Comparison of ENCODE assay signal across 1 cellular context in genomic region chr4:185117300-185117934, GRCh38.
A peak's percentile ranks its signal among the peaks of the same experiment; 100 is the strongest.
TF ChIP-seq lines count a peak whose summit lies in the region.

No MANE protein-coding gene starts in this region.

TF ChIP-seq in K562, 482 proteins besides CTCF, POLR2A, EP300 and RAD21 (continued from another document and continues in another):
- TF ChIP-seq, protein P1, sequence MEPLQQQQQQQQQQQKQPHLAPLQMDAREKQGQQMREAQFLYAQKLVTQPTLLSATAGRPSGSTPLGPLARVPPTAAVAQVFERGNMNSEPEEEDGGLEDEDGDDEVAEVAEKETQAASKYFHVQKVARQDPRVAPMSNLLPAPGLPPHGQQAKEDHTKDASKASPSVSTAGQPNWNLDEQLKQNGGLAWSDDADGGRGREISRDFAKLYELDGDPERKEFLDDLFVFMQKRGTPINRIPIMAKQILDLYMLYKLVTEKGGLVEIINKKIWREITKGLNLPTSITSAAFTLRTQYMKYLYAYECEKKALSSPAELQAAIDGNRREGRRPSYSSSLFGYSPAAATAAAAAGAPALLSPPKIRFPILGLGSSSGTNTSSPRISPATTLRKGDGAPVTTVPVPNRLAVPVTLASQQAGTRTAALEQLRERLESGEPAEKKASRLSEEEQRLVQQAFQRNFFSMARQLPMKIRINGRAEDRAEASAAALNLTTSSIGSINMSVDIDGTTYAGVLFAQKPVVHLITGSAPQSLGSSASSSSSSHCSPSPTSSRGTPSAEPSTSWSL (CRISPR knock-in tag; IDR thresholded peaks at IDR 0.05; ENCODE audit: borderline replicate concordance), result no peak
- no peak for TF ChIP-seq POLR2G (IDR thresholded peaks at IDR 0.05; ENCODE audit: low read depth, low read length)
- TF ChIP-seq PTRF (tag; IDR thresholded peaks at IDR 0.05), result no peak
- no peak for TF ChIP-seq ASH1L (IDR thresholded peaks at IDR 0.05; ENCODE audit: borderline replicate concordance, low read depth, partially characterized antibody)
- no peak for TF ChIP-seq ILK (tag; IDR thresholded peaks at IDR 0.05; ENCODE audit: borderline replicate concordance, low read depth)
- no peak for TF ChIP-seq HNRNPK (IDR thresholded peaks at IDR 0.05; ENCODE audit: low read depth, low read length, poor library complexity, severe bottlenecking)
- TF ChIP-seq, protein P2, sequence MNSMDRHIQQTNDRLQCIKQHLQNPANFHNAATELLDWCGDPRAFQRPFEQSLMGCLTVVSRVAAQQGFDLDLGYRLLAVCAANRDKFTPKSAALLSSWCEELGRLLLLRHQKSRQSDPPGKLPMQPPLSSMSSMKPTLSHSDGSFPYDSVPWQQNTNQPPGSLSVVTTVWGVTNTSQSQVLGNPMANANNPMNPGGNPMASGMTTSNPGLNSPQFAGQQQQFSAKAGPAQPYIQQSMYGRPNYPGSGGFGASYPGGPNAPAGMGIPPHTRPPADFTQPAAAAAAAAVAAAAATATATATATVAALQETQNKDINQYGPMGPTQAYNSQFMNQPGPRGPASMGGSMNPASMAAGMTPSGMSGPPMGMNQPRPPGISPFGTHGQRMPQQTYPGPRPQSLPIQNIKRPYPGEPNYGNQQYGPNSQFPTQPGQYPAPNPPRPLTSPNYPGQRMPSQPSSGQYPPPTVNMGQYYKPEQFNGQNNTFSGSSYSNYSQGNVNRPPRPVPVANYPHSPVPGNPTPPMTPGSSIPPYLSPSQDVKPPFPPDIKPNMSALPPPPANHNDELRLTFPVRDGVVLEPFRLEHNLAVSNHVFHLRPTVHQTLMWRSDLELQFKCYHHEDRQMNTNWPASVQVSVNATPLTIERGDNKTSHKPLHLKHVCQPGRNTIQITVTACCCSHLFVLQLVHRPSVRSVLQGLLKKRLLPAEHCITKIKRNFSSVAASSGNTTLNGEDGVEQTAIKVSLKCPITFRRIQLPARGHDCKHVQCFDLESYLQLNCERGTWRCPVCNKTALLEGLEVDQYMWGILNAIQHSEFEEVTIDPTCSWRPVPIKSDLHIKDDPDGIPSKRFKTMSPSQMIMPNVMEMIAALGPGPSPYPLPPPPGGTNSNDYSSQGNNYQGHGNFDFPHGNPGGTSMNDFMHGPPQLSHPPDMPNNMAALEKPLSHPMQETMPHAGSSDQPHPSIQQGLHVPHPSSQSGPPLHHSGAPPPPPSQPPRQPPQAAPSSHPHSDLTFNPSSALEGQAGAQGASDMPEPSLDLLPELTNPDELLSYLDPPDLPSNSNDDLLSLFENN (IDR thresholded peaks at IDR 0.05; ENCODE audit: low read depth in 2 of 2, low read length in 2 of 2), result no peak
- TF ChIP-seq ZNF586 (CRISPR knock-in tag; conservative IDR thresholded peaks at IDR 0.05), result no peak
- 0 out of 2 replicates have a peak, but pooled peaks have one; percentile 23 for TF ChIP-seq CXXC5 (CRISPR knock-in tag; IDR thresholded peaks at IDR 0.05)
- no peak for TF ChIP-seq PHTF2 (CRISPR knock-in tag; IDR thresholded peaks at IDR 0.05)
- no peak for TF ChIP-seq ZNF408 (CRISPR knock-in tag; IDR thresholded peaks at IDR 0.05; ENCODE audit: low read depth)
- TF ChIP-seq ZNF699 (CRISPR knock-in tag; IDR thresholded peaks at IDR 0.05; ENCODE audit: insufficient replicate concordance), result no peak
- 0 out of 2 replicates have a peak, but pooled peaks have one; percentile 17 for TF ChIP-seq ZBTB2 (IDR thresholded peaks at IDR 0.05)
- TF ChIP-seq SNIP1 (IDR thresholded peaks at IDR 0.05; ENCODE audit: low read depth), result no peak
- peak; percentile 77 for TF ChIP-seq C11orf30 (IDR thresholded peaks at IDR 0.05; ENCODE audit: low read depth)
- TF ChIP-seq FOS (IDR thresholded peaks at IDR 0.05; ENCODE audit: extremely low read depth, insufficient read length), result no peak
- no peak for TF ChIP-seq KLF6 (CRISPR knock-in tag; IDR thresholded peaks at IDR 0.05; ENCODE audit: borderline replicate concordance)
- TF ChIP-seq ATF2 (CRISPR knock-in tag; IDR thresholded peaks at IDR 0.05), result no peak
- TF ChIP-seq COPS2 (conservative IDR thresholded peaks at IDR 0.05), result no peak
- TF ChIP-seq XRCC4 (IDR thresholded peaks at IDR 0.05; ENCODE audit: extremely low read depth, insufficient read depth, insufficient read length), result no peak
- TF ChIP-seq SMARCA5 (IDR thresholded peaks at IDR 0.05), result no peak
- TF ChIP-seq, protein P3, sequence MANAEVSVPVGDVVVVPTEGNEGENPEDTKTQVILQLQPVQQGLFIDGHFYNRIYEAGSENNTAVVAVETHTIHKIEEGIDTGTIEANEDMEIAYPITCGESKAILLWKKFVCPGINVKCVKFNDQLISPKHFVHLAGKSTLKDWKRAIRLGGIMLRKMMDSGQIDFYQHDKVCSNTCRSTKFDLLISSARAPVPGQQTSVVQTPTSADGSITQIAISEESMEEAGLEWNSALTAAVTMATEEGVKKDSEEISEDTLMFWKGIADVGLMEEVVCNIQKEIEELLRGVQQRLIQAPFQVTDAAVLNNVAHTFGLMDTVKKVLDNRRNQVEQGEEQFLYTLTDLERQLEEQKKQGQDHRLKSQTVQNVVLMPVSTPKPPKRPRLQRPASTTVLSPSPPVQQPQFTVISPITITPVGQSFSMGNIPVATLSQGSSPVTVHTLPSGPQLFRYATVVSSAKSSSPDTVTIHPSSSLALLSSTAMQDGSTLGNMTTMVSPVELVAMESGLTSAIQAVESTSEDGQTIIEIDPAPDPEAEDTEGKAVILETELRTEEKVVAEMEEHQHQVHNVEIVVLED (CRISPR knock-in tag; IDR thresholded peaks at IDR 0.05), result no peak
- TF ChIP-seq NRF1 (conservative IDR thresholded peaks at IDR 0.05 in 1 of 2, IDR thresholded peaks at IDR 0.05 in 1 of 2), result no peak
- no peak for TF ChIP-seq TBL1XR1 (IDR thresholded peaks at IDR 0.05; ENCODE audit: low read length in 2 of 2)
- TF ChIP-seq, protein P4, sequence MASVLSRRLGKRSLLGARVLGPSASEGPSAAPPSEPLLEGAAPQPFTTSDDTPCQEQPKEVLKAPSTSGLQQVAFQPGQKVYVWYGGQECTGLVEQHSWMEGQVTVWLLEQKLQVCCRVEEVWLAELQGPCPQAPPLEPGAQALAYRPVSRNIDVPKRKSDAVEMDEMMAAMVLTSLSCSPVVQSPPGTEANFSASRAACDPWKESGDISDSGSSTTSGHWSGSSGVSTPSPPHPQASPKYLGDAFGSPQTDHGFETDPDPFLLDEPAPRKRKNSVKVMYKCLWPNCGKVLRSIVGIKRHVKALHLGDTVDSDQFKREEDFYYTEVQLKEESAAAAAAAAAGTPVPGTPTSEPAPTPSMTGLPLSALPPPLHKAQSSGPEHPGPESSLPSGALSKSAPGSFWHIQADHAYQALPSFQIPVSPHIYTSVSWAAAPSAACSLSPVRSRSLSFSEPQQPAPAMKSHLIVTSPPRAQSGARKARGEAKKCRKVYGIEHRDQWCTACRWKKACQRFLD (CRISPR knock-in tag; IDR thresholded peaks at IDR 0.05), result no peak
- no peak for TF ChIP-seq TCF15 (CRISPR knock-in tag; IDR thresholded peaks at IDR 0.05)
- TF ChIP-seq, protein P5, sequence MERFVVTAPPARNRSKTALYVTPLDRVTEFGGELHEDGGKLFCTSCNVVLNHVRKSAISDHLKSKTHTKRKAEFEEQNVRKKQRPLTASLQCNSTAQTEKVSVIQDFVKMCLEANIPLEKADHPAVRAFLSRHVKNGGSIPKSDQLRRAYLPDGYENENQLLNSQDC (CRISPR knock-in tag; IDR thresholded peaks at IDR 0.05), result no peak
- TF ChIP-seq CBFA2T2 (conservative IDR thresholded peaks at IDR 0.05), result peak; percentile 27; the same call in 1 of the 2 replicates
- TF ChIP-seq ELF1 (tag; IDR thresholded peaks at IDR 0.05), result no peak
- no peak for TF ChIP-seq DIDO1 (tag; IDR thresholded peaks at IDR 0.05; ENCODE audit: low read depth)
- TF ChIP-seq CBX1 (IDR thresholded peaks at IDR 0.05; ENCODE audit: low read depth), result no peak
- no peak for TF ChIP-seq SIN3B (IDR thresholded peaks at IDR 0.05; ENCODE audit: low read depth)
- TF ChIP-seq XRCC5 (IDR thresholded peaks at IDR 0.05; ENCODE audit: low read depth, low read length), result no peak
- no peak for TF ChIP-seq ZFP91 (CRISPR knock-in tag; IDR thresholded peaks at IDR 0.05)
- peak; percentile 60; the same call in 1 of the 2 replicates for TF ChIP-seq ZEB2 (IDR thresholded peaks at IDR 0.05)
- no peak for TF ChIP-seq MCM2 (IDR thresholded peaks at IDR 0.05; ENCODE audit: low read depth)
- TF ChIP-seq, protein P6, sequence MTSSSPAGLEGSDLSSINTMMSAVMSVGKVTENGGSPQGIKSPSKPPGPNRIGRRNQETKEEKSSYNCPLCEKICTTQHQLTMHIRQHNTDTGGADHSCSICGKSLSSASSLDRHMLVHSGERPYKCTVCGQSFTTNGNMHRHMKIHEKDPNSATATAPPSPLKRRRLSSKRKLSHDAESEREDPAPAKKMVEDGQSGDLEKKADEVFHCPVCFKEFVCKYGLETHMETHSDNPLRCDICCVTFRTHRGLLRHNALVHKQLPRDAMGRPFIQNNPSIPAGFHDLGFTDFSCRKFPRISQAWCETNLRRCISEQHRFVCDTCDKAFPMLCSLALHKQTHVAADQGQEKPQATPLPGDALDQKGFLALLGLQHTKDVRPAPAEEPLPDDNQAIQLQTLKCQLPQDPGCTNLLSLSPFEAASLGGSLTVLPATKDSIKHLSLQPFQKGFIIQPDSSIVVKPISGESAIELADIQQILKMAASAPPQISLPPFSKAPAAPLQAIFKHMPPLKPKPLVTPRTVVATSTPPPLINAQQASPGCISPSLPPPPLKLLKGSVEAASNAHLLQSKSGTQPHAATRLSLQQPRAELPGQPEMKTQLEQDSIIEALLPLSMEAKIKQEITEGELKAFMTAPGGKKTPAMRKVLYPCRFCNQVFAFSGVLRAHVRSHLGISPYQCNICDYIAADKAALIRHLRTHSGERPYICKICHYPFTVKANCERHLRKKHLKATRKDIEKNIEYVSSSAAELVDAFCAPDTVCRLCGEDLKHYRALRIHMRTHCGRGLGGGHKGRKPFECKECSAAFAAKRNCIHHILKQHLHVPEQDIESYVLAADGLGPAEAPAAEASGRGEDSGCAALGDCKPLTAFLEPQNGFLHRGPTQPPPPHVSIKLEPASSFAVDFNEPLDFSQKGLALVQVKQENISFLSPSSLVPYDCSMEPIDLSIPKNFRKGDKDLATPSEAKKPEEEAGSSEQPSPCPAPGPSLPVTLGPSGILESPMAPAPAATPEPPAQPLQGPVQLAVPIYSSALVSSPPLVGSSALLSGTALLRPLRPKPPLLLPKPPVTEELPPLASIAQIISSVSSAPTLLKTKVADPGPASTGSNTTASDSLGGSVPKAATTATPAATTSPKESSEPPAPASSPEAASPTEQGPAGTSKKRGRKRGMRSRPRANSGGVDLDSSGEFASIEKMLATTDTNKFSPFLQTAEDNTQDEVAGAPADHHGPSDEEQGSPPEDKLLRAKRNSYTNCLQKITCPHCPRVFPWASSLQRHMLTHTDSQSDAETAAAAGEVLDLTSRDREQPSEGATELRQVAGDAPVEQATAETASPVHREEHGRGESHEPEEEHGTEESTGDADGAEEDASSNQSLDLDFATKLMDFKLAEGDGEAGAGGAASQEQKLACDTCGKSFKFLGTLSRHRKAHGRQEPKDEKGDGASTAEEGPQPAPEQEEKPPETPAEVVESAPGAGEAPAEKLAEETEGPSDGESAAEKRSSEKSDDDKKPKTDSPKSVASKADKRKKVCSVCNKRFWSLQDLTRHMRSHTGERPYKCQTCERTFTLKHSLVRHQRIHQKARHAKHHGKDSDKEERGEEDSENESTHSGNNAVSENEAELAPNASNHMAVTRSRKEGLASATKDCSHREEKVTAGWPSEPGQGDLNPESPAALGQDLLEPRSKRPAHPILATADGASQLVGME (CRISPR knock-in tag; IDR thresholded peaks at IDR 0.05), result no peak
- TF ChIP-seq HCFC1 (IDR thresholded peaks at IDR 0.05; ENCODE audit: low read depth, low read length), result no peak
- TF ChIP-seq, protein P7, sequence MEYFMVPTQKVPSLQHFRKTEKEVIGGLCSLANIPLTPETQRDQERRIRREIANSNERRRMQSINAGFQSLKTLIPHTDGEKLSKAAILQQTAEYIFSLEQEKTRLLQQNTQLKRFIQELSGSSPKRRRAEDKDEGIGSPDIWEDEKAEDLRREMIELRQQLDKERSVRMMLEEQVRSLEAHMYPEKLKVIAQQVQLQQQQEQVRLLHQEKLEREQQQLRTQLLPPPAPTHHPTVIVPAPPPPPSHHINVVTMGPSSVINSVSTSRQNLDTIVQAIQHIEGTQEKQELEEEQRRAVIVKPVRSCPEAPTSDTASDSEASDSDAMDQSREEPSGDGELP (CRISPR knock-in tag; IDR thresholded peaks at IDR 0.05; ENCODE audit: borderline replicate concordance), result peak; percentile 80; the same call in 1 of the 2 replicates
- no peak for TF ChIP-seq SLC30A9 (CRISPR knock-in tag; IDR thresholded peaks at IDR 0.05)
- no peak for TF ChIP-seq WHSC1 (IDR thresholded peaks at IDR 0.05; ENCODE audit: low read length)
- no peak for TF ChIP-seq TAF1 (IDR thresholded peaks at IDR 0.05; ENCODE audit: control insufficient read depth, extremely low read depth, insufficient read depth, low read length, severe bottlenecking)
